ENCODE assay signal across 8 cellular contexts in the genomic region with DNA sequence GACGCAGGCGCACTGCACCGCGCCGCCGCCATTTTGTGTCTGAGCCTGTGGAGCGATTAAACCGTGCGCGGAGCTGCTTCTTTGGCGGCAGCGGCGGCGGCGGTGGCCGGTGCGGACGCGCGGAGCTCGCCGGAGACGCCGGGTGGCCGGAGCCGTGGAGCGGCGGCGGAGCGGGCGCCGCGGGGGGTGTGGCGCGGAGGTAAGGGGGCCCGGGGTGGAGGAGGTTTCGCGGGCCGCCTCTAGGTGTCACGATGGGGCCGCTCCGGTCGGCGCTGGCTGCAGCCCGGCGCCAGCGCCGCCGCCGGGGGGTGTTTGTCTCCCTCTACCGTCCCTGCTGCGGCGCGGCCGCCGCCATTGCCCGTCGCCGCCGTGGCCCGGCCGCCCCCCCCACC. TPM values are rescaled to one million over a fixed set of nuclear protein-coding genes. Genes with fewer than 3 reads are reported as not detected.
DNase-seq lines count a peak whose midpoint lies in the region; ATAC-seq and TF ChIP-seq lines count a peak whose summit lies in the region.

A gene with protein sequence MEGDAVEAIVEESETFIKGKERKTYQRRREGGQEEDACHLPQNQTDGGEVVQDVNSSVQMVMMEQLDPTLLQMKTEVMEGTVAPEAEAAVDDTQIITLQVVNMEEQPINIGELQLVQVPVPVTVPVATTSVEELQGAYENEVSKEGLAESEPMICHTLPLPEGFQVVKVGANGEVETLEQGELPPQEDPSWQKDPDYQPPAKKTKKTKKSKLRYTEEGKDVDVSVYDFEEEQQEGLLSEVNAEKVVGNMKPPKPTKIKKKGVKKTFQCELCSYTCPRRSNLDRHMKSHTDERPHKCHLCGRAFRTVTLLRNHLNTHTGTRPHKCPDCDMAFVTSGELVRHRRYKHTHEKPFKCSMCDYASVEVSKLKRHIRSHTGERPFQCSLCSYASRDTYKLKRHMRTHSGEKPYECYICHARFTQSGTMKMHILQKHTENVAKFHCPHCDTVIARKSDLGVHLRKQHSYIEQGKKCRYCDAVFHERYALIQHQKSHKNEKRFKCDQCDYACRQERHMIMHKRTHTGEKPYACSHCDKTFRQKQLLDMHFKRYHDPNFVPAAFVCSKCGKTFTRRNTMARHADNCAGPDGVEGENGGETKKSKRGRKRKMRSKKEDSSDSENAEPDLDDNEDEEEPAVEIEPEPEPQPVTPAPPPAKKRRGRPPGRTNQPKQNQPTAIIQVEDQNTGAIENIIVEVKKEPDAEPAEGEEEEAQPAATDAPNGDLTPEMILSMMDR (plus strand): TSS at position 1 of the 392 bp plus-strand sequence. CDS start 48,307 bp downstream, outside the sequence.

- peak within 1 kb of the TSS; percentile 88 for H3K27ac ChIP-seq in CD8-positive, alpha-beta memory T cell (ENCODE audit: low read depth, low read length)

- POLR2A ChIA-PET in CD8-positive, alpha-beta memory T cell (lab: Charles Lee), result interaction anchor here (0.7 to 5.0 kb wide), 15 partner anchors 8 to 732 kb away, joined by 3 to 46 read pairs (median 7); a partner anchor contains a TSS

- no peaks in the 10 kb centered on the region for H3K36me3 ChIP-seq in CD8-positive, alpha-beta memory T cell (ENCODE audit: insufficient read depth, low read length)

- H3K4me1 ChIP-seq in CD8-positive, alpha-beta memory T cell (ENCODE audit: insufficient read depth, low read length), result peaks cover 35% of the 10 kb centered on the region

- no peaks in the 10 kb centered on the region for H3K27me3 Mint-ChIP-seq in CD8-positive, alpha-beta memory T cell
- H3K27me3 Mint-ChIP-seq in natural killer cell treated with Interleukin-12 subunit alpha and Interleukin-12 subunit beta and Interleukin-15 and Interleukin-18, amount 100 ng/mL, for 72 hours, result no peaks in the 10 kb centered on the region
- no peaks in the 10 kb centered on the region for H3K27me3 Mint-ChIP-seq in stimulated activated naive CD8-positive, alpha-beta T cell treated with anti-CD3 and anti-CD28 coated beads, Interleukin-15, amount 100 ng/mL, for 72 hours

- no peaks in the 10 kb centered on the region for H3K9me3 Mint-ChIP-seq in CD8-positive, alpha-beta memory T cell
- no peaks in the 10 kb centered on the region for H3K9me3 Mint-ChIP-seq in natural killer cell treated with Interleukin-12 subunit alpha and Interleukin-12 subunit beta and Interleukin-15 and Interleukin-18, amount 100 ng/mL, for 72 hours
- no peaks in the 10 kb centered on the region for H3K9me3 Mint-ChIP-seq in stimulated activated naive CD8-positive, alpha-beta T cell treated with anti-CD3 and anti-CD28 coated beads, Interleukin-15, amount 100 ng/mL, for 72 hours

- peak in 4 of 5 donors; percentile 78 to 90 (median 84) for DNase-seq in CD8-positive, alpha-beta memory T cell
- DNase-seq in NOMO-1 treated with dmso at 0.1 percent for 144 hours (lab: John Stamatoyannopoulos, UW; ENCODE audit: unreplicated experiment), result peak; percentile 56
- peak; percentile 78 for DNase-seq in activated T-helper 1 cell treated with Interleukin-2 at 50 U/mL for 16 hours (ENCODE audit: low read depth)
- peak; percentile 83 for DNase-seq in fibroblast of pulmonary artery (ENCODE audit: low read depth)
- DNase-seq in natural killer cell treated with Interleukin-12 subunit alpha and Interleukin-12 subunit beta and Interleukin-15 and Interleukin-18, amount 100 ng/mL, for 72 hours (ENCODE audit: low spot score), result peak; percentile 86
- DNase-seq in stimulated activated naive CD8-positive, alpha-beta T cell treated with anti-CD3 and anti-CD28 coated beads, Interleukin-15, amount 100 ng/mL, for 72 hours, result peak in 1 of 2 donors; percentile 82

- H3K36me3 Mint-ChIP-seq in CD8-positive, alpha-beta memory T cell, result peaks cover 0 to 13% (median 0%) of the 10 kb centered on the region in 3 donors
- H3K36me3 Mint-ChIP-seq in natural killer cell treated with Interleukin-12 subunit alpha and Interleukin-12 subunit beta and Interleukin-15 and Interleukin-18, amount 100 ng/mL, for 72 hours, result no peaks in the 10 kb centered on the region

- peak; percentile 40 for ATAC-seq in GM19328 (IDR thresholded peaks at IDR 0.05; ENCODE audit: unreplicated experiment)
- ATAC-seq in HG03457 (IDR thresholded peaks at IDR 0.05; ENCODE audit: unreplicated experiment), result peak; percentile 40
- peak; percentile 73 to 80 for ATAC-seq in natural killer cell treated with Interleukin-12 subunit alpha and Interleukin-12 subunit beta and Interleukin-15 and Interleukin-18, amount 100 ng/mL, for 72 hours
- peak; percentile 67 for ATAC-seq in stimulated activated naive CD8-positive, alpha-beta T cell treated with anti-CD3 and anti-CD28 coated beads, Interleukin-15, amount 100 ng/mL, for 72 hours

- H3K4me3 ChIP-seq in CD8-positive, alpha-beta memory T cell (ENCODE audit: low read length), result peak within 1 kb of the TSS; percentile 88
- peak within 1 kb of the TSS; percentile 82 for H3K4me3 ChIP-seq in fibroblast of pulmonary artery (replicated peaks; ENCODE audit: low read depth, low read length)

- peak; percentile 17 for TF ChIP-seq CTCF in fibroblast of pulmonary artery (IDR thresholded peaks at IDR 0.05; ENCODE audit: low read length, missing control alignments)

- H3K27me3 ChIP-seq in CD8-positive, alpha-beta memory T cell (ENCODE audit: insufficient read depth, low read length, poor library complexity, severe bottlenecking), result no peaks in the 10 kb centered on the region

- peak within 1 kb of the TSS; percentile 87 to 98 (median 95) for H3K4me3 Mint-ChIP-seq in CD8-positive, alpha-beta memory T cell
- H3K4me3 Mint-ChIP-seq in natural killer cell treated with Interleukin-12 subunit alpha and Interleukin-12 subunit beta and Interleukin-15 and Interleukin-18, amount 100 ng/mL, for 72 hours, result peak within 1 kb of the TSS; percentile 92
- peak within 1 kb of the TSS; percentile 89 to 94 for H3K4me3 Mint-ChIP-seq in stimulated activated naive CD8-positive, alpha-beta T cell treated with anti-CD3 and anti-CD28 coated beads, Interleukin-15, amount 100 ng/mL, for 72 hours

- no peaks in the 10 kb centered on the region for H3K9me3 ChIP-seq in CD8-positive, alpha-beta memory T cell (ENCODE audit: low read length)

- H3K27ac Mint-ChIP-seq in CD8-positive, alpha-beta memory T cell, result peak within 1 kb of the TSS; percentile 85 to 96 (median 93)
- H3K27ac Mint-ChIP-seq in natural killer cell treated with Interleukin-12 subunit alpha and Interleukin-12 subunit beta and Interleukin-15 and Interleukin-18, amount 100 ng/mL, for 72 hours, result peak within 1 kb of the TSS; percentile 86 to 93
- H3K27ac Mint-ChIP-seq in stimulated activated naive CD8-positive, alpha-beta T cell treated with anti-CD3 and anti-CD28 coated beads, Interleukin-15, amount 100 ng/mL, for 72 hours, result peak within 1 kb of the TSS; percentile 98

- CTCF ChIA-PET in CD8-positive, alpha-beta memory T cell (lab: Charles Lee), result interaction anchor here (0.9 to 6.8 kb wide), 17 partner anchors 10 to 106 kb away, joined by 3 to 164 read pairs (median 6); a partner anchor contains a TSS

- peaks cover 38 to 60% (median 52%) of the 10 kb centered on the region in 3 donors for H3K4me1 Mint-ChIP-seq in CD8-positive, alpha-beta memory T cell
- H3K4me1 Mint-ChIP-seq in natural killer cell treated with Interleukin-12 subunit alpha and Interleukin-12 subunit beta and Interleukin-15 and Interleukin-18, amount 100 ng/mL, for 72 hours (ENCODE audit: low read depth in 2 of 2), result peaks cover 26 to 35% of the 10 kb centered on the region in 2 donors
- peaks cover 55% of the 10 kb centered on the region for H3K4me1 Mint-ChIP-seq in stimulated activated naive CD8-positive, alpha-beta T cell treated with anti-CD3 and anti-CD28 coated beads, Interleukin-15, amount 100 ng/mL, for 72 hours

RNA-seq across cellular contexts. Expression of the gene that starts here (rescaled TPM):
- 10 to 100 TPM; 65.4 to 67.4 TPM for total RNA-seq in CD8-positive, alpha-beta memory T cell
- 66.4 TPM for polyA plus RNA-seq in CD8-positive, alpha-beta memory T cell
- 10 to 100 TPM; 54.3 to 72.4 TPM for total RNA-seq in natural killer cell treated with Interleukin-12 subunit alpha and Interleukin-12 subunit beta and Interleukin-15 and Interleukin-18, amount 100 ng/mL, for 72 hours
